Comparison of ENCODE assay signal across 12 cellular contexts in the genomic region with DNA sequence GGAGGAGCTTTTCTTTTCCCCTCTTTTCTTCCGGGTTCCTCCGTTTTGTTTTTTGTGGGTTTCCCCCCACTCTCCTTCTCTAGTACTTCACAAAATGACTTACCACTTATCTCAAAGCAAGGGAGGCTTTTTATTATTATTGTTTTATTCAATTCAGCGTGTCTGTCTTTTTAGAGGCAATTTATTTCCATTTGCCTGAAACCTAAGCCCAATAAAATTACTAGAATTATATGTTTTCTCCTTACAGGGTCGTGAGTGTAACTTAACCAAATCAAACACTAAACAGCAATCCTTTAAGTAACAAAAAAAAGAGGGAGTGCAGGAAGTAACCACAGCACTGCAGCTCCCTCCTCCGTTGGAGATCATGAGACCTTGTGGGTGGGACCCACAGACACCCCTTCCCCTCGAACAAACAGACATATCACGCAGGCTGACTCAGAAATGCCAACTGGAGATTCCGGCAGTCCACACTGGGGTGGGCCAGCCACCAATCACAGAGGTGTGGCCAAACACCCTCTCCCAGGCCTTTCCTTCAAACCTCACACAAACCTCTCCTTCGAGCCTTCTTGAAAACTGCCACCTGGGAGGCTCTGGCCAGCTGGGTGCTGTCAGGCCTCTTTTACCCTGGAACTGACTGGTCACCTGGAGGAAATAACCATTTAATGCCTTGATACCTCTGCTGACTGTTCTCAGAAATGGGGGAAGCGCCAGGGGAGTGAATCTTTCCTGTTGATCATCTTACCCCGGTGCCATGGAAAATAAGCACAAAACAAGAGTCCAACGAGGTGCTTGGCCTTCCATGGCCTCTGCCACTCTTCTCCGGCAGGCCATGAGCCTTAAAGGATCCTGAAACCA.
DNase-seq lines count a peak whose midpoint lies in the region; ATAC-seq, FAIRE-seq and TF ChIP-seq lines count a peak whose summit lies in the region.
"Had no signal": no experiment of that assay in that cellular context is flagged by ENCODE, and none has a peak within 500 bp of the region (broad histone marks: within the 10 kb centered on the region; RNA-seq: fewer than 3 reads in every experiment).

No MANE protein-coding gene starts in this region.

- H3K4me3 ChIP-seq in hepatocyte (peak overlapping the region; percentile 61), psoas muscle (peak overlapping the region; percentile 76)

- WGBS in hepatocyte (ENCODE audit: low lambda C conversion rate, missing lambda C conversion rate) = 49% methylated on average over 13 of the region's 13 CpGs
- WGBS in psoas muscle, 3 donors = 75 to 79% (median 77%) methylated on average over 13 of the region's 13 CpGs

- H3K27ac ChIP-seq in RWPE1 (peak overlapping the region; percentile 92), hepatocyte (peak overlapping the region; percentile 42), psoas muscle (no peak overlapping the region)

- H3K9me3 ChIP-seq in hepatocyte (ENCODE audit: low read depth) (no peaks in the 10 kb centered on the region), psoas muscle (no peaks in the 10 kb centered on the region)

- H3K79me2 ChIP-seq in hepatocyte = no peaks in the 10 kb centered on the region

- H3K4me2 ChIP-seq in hepatocyte = peak overlapping the region; percentile 100

- CTCF ChIA-PET in RWPE1 (lab: Yijun Ruan, JAX) = interaction anchor here (0.6 to 0.7 kb wide), 2 partner anchors 70 to 221 kb away, joined by 4 read pairs; no protein-coding TSS in a partner anchor

- FAIRE-seq in H54 (lab: Jason Lieb, UNC) = no peak
- FAIRE-seq: colon, GM12891 had no signal

- no peaks in the 10 kb centered on the region for H4K20me1 ChIP-seq in hepatocyte (ENCODE audit: insufficient read depth, poor library complexity, severe bottlenecking)

- peak overlapping the region; percentile 71 for H2AFZ ChIP-seq in hepatocyte

- DNase-seq in HT-29 (ENCODE audit: low spot score) (peak; percentile 67), RWPE1 (ENCODE audit: low spot score) (no peak), hepatocyte (ENCODE audit: low spot score) (no peak), psoas muscle (no peak), KG1 (lab: John Stamatoyannopoulos, UW) (no peak), T1000 (lab: John Stamatoyannopoulos, UW) (no peak), H54 (ENCODE audit: insufficient read length, low spot score) (no peak)
- no peak for DNase-seq in activated naive CD4-positive, alpha-beta T cell treated with anti-CD3 and anti-CD28 coated beads, Interleukin-2, amount 50 U/mL, for 16 hours
- DNase-seq: NCI-H1048, SW 1271 had no signal

- POLR2A ChIA-PET in RWPE1 (lab: Yijun Ruan, JAX; ENCODE audit: low non-redundant PET) = no interaction called here

- ATAC-seq in psoas muscle = no peak

- TF ChIP-seq POLR2A in H54 (IDR thresholded peaks at IDR 0.05; ENCODE audit: low read depth, low read length) = no peak

- TF ChIP-seq CTCF in RWPE1 (conservative IDR thresholded peaks at IDR 0.05; ENCODE audit: low read depth) = no peak
- TF ChIP-seq CTCF in hepatocyte (IDR thresholded peaks at IDR 0.05; ENCODE audit: poor library complexity) = no peak
- no peak for TF ChIP-seq CTCF in psoas muscle (IDR thresholded peaks at IDR 0.05)

- no peaks in the 10 kb centered on the region for H3K9me2 ChIP-seq in hepatocyte (replicated peaks; ENCODE audit: insufficient read depth)

- intact Hi-C loops in psoas muscle (cut with DNase I) = no loop called here

- H3K4me1 ChIP-seq in hepatocyte (ENCODE audit: insufficient read depth) = peaks cover 18% of the 10 kb centered on the region
- H3K4me1 ChIP-seq in psoas muscle = peaks cover 13% of the 10 kb centered on the region

- H3K27me3 ChIP-seq in hepatocyte (peaks cover 43% of the 10 kb centered on the region), psoas muscle (ENCODE audit: insufficient read depth in 3 of 3, low read length in 2 of 3) (peaks cover 0 to 15% (median 0%) of the 10 kb centered on the region in 3 donors)

- H3K36me3 ChIP-seq in hepatocyte (replicated peaks; ENCODE audit: insufficient read depth, low read depth) = no peaks in the 10 kb centered on the region
- H3K36me3 ChIP-seq in psoas muscle (ENCODE audit: insufficient read depth in 1 of 2, low read depth in 1 of 2) = no peaks in the 10 kb centered on the region
